33 cellular contexts compared by ENCODE assay signal in genomic region chr3:93867425-93867824, GRCh38.
DNase-seq lines count a peak whose midpoint lies in the region; ATAC-seq, FAIRE-seq and TF ChIP-seq lines count a peak whose summit lies in the region.
"Had no signal": no experiment of that assay in that cellular context is flagged by ENCODE, and none has a peak within 500 bp of the region (broad histone marks: within the 10 kb centered on the region; RNA-seq: fewer than 3 reads in every experiment).

No MANE protein-coding gene starts in this region.

- H3K27ac ChIP-seq in Panc1 (ENCODE audit: low read length): no peak overlapping the region
- H3K27ac ChIP-seq in foreskin keratinocyte: no peak overlapping the region
- H3K27ac ChIP-seq in GM23248: no peak overlapping the region
- no peak overlapping the region for H3K27ac ChIP-seq in HepG2 (ENCODE audit: extremely low read length, insufficient read depth, low read length)
- H3K27ac ChIP-seq: brain microvascular endothelial cell, dorsolateral prefrontal cortex, pancreas, right atrium auricular region, SJCRH30, upper lobe of right lung had no signal

- H3F3A ChIP-seq in GM23248 (ENCODE audit: insufficient read depth): no peaks in the 10 kb centered on the region

- no peaks in the 10 kb centered on the region for H3K36me3 ChIP-seq in Panc1 (ENCODE audit: control insufficient read depth, insufficient read depth, low read length)
- H3K36me3 ChIP-seq in GM23248 (ENCODE audit: low read depth): no peaks in the 10 kb centered on the region
- no peaks in the 10 kb centered on the region for H3K36me3 ChIP-seq in HepG2 (replicated peaks in 1 of 2; ENCODE audit: control insufficient read depth in 1 of 2, insufficient read depth in 2 of 2, low read length in 2 of 2)
- H3K36me3 ChIP-seq: brain microvascular endothelial cell, pancreas, right atrium auricular region, SJCRH30, upper lobe of right lung had no signal

- no peak for TF ChIP-seq RAD21 in HepG2 (CRISPR knock-in tag; IDR thresholded peaks at IDR 0.05)

- H3K4me1 ChIP-seq in Panc1 (ENCODE audit: control insufficient read depth, insufficient read depth, low read length) (no peaks in the 10 kb centered on the region), foreskin keratinocyte (no peaks in the 10 kb centered on the region), GM23248 (ENCODE audit: insufficient read depth) (no peaks in the 10 kb centered on the region), HepG2 (ENCODE audit: insufficient read depth, low read length) (no peaks in the 10 kb centered on the region)
- H3K4me1 ChIP-seq: pancreas, right atrium auricular region, SJCRH30, upper lobe of right lung had no signal

- H3K9ac ChIP-seq in GM23248 (no peak overlapping the region), HepG2 (ENCODE audit: insufficient read depth, low read depth, low read length) (no peak overlapping the region)

- intact Hi-C loops in Panc1 (cut with micrococcal nuclease; ENCODE audit: unreplicated experiment) (no loop called here), HepG2 (cut with micrococcal nuclease; ENCODE audit: unreplicated experiment) (no loop called here)

- H3K27me3 ChIP-seq in Panc1 (ENCODE audit: control insufficient read depth, insufficient read depth, low read length) (no peaks in the 10 kb centered on the region), foreskin keratinocyte (no peaks in the 10 kb centered on the region), GM23248 (replicated peaks; ENCODE audit: insufficient read depth) (no peaks in the 10 kb centered on the region), HepG2 (ENCODE audit: control insufficient read depth in 1 of 2, insufficient read depth in 2 of 2, low read length in 2 of 2) (no peaks in the 10 kb centered on the region)
- H3K27me3 ChIP-seq: brain microvascular endothelial cell, dorsolateral prefrontal cortex, pancreas, upper lobe of right lung had no signal

- ATAC-seq in Panc1: no peak
- ATAC-seq in foreskin keratinocyte: no peak
- ATAC-seq in HepG2: no peak
- ATAC-seq: activated naive CD4-positive, alpha-beta T cell treated with anti-CD3 and anti-CD28 coated beads, Interleukin-2, amount 50 U/mL, for 72 hours; left colon; pancreas; T-cell; upper lobe of right lung had no signal

- TF ChIP-seq POLR2A in HepG2 (IDR thresholded peaks at IDR 0.05; ENCODE audit: insufficient read depth in 1 of 2, low read depth in 2 of 2, low read length in 2 of 2): no peak

- in situ Hi-C loops in ACHN (cut with HindIII; ENCODE audit: low pct_ligation_motif_present, low pct_unique_long_range_greater_than_20kb, low sequenced_read_pairs) (no loop called here), Panc1 (cut with HindIII; ENCODE audit: low pct_unique_long_range_greater_than_20kb, low sequenced_read_pairs) (no loop called here), GM23248 (cut with MboI) (no loop called here), HepG2 (cut with HindIII; ENCODE audit: extremely low pct_ligation_motif_present, low pct_unique_long_range_greater_than_20kb) (no loop called here)

- POLR2A ChIA-PET in Panc1 (lab: Charles Lee): no interaction called here
- POLR2A ChIA-PET in HepG2 (lab: Yijun Ruan, JAX): no interaction called here

- H3K4me2 ChIP-seq in GM23248 (ENCODE audit: unreplicated experiment) (no peak overlapping the region), HepG2 (ENCODE audit: low read depth, low read length) (no peak overlapping the region)
- H3K4me2 ChIP-seq: smooth muscle cell had no signal

- H3K79me2 ChIP-seq in GM23248 (ENCODE audit: insufficient read depth) (no peaks in the 10 kb centered on the region), HepG2 (ENCODE audit: insufficient read depth, low read length) (no peaks in the 10 kb centered on the region)

- H2AFZ ChIP-seq in GM23248 (no peak overlapping the region), HepG2 (ENCODE audit: low read length) (no peak overlapping the region)

- H4K20me1 ChIP-seq in GM23248 (ENCODE audit: insufficient read depth): no peaks in the 10 kb centered on the region
- H4K20me1 ChIP-seq in HepG2 (ENCODE audit: insufficient read depth, low read length): no peaks in the 10 kb centered on the region

- H3K4me3 ChIP-seq in Panc1 (ENCODE audit: low read depth in 2 of 2, low read length in 2 of 2) (no peak overlapping the region), GM23248 (no peak overlapping the region), HepG2 (replicated peaks in 1 of 3; ENCODE audit: insufficient read depth in 1 of 3, low read depth in 2 of 3, low read length in 3 of 3) (no peak overlapping the region)
- H3K4me3 ChIP-seq: dorsolateral prefrontal cortex, pancreas, right atrium auricular region, SJCRH30, smooth muscle cell, upper lobe of right lung had no signal

- FAIRE-seq in HepG2 (lab: Jason Lieb, UNC): no peak
- FAIRE-seq: A204.1, GM18507, pancreas had no signal

- TF ChIP-seq CTCF in Panc1 (IDR thresholded peaks at IDR 0.05) (peak; percentile 23; the same call in 1 of the 2 replicates), foreskin keratinocyte (conservative IDR thresholded peaks at IDR 0.05) (peak; percentile 10), HepG2 (CRISPR knock-in tag; IDR thresholded peaks at IDR 0.05) (no peak)

- peak; percentile 8 for DNase-seq in ACHN
- DNase-seq in HuH-7 (ENCODE audit: low spot score): peak; percentile 9
- no peak for DNase-seq in Panc1 (ENCODE audit: low read depth, low spot score)
- DNase-seq in foreskin keratinocyte: no peak
- DNase-seq in DMS153 treated with DMSO at 0.1 percent for 48 hours (lab: John Stamatoyannopoulos, UW; ENCODE audit: unreplicated experiment): no peak
- no peak for DNase-seq in NCI-H1105 treated with DMSO at 0.1 percent for 48 hours (lab: John Stamatoyannopoulos, UW)
- DNase-seq in GM23248: no peak
- DNase-seq in HepG2 (ENCODE audit: low spot score): no peak
- DNase-seq: activated B cell treated with CpG ODN at 0.5 μM for 24 hours; activated CD4-positive, alpha-beta T cell treated with anti-CD3 and anti-CD28 coated beads, Interleukin-2, amount 50 U/mL, for 1 hour; activated effector memory CD4-positive, alpha-beta T cell treated with Interleukin-2 at 50 U/mL for 16 hours; activated T-cell treated with anti-CD3 and anti-CD28 coated beads, Interleukin-2, amount 50 U/mL, for 1 hour; amygdala; brain microvascular endothelial cell; CD8-positive, alpha-beta memory T cell; dorsolateral prefrontal cortex; hippocampal formation; KG1; left colon; NCI-H1436 treated with DMSO at 0.1 percent for 48 hours; NCI-H2107; NCI-H748 treated with DMSO at 0.1 percent for 48 hours; nephron progenitor cell; pancreas; stimulated activated naive CD4-positive, alpha-beta T cell treated with Interleukin-2 at 50 U/mL for 16 hours; T-cell; upper lobe of right lung had no signal

- BruUV-seq in Panc1 (replicated peaks; lab: Mats Ljungman, UMichigan) (no TSS peak), HepG2 (replicated peaks; lab: Mats Ljungman, UMichigan) (no TSS peak)

- TF ChIP-seq EP300 in HepG2 (IDR thresholded peaks at IDR 0.05; ENCODE audit: low read depth in 2 of 2, low read length in 2 of 2) (no peak), HepG2 (CRISPR knock-in tag; IDR thresholded peaks at IDR 0.05; ENCODE audit: borderline replicate concordance) (no peak)

- CTCF ChIA-PET in Panc1 (lab: Charles Lee) (interaction anchor here (0.7 kb wide), 1 partner anchor 1524 kb away, joined by 5 read pairs; no protein-coding TSS in a partner anchor), HepG2 (lab: Yijun Ruan, JAX; ENCODE audit: low intra/inter-chr PET ratio, low total read pairs) (no interaction called here)

- H3K9me2 ChIP-seq in GM23248 (ENCODE audit: insufficient read depth): no peaks in the 10 kb centered on the region

- H3K9me3 ChIP-seq in Panc1 (ENCODE audit: control insufficient read depth, insufficient read depth, low read depth, low read length): no peaks in the 10 kb centered on the region
- no peaks in the 10 kb centered on the region for H3K9me3 ChIP-seq in GM23248 (ENCODE audit: low read depth)
- H3K9me3 ChIP-seq in HepG2 (ENCODE audit: low read length): no peaks in the 10 kb centered on the region
- H3K9me3 ChIP-seq: pancreas, right atrium auricular region, upper lobe of right lung had no signal

TF ChIP-seq in HepG2, 621 proteins besides CTCF, POLR2A, EP300 and RAD21 (continues in another document):
- TF ChIP-seq ZNF282 (IDR thresholded peaks at IDR 0.05; ENCODE audit: partially characterized antibody) (no peak), ARID3A (IDR thresholded peaks at IDR 0.05; ENCODE audit: low read depth, low read length) (no peak), RARA (CRISPR knock-in tag; IDR thresholded peaks at IDR 0.05) (no peak), HINFP (CRISPR knock-in tag; IDR thresholded peaks at IDR 0.05; ENCODE audit: low read depth) (no peak), SMARCE1 (IDR thresholded peaks at IDR 0.05; ENCODE audit: borderline replicate concordance) (no peak), JUND (CRISPR knock-in tag; IDR thresholded peaks at IDR 0.05) (no peak), KLF12 (CRISPR knock-in tag; IDR thresholded peaks at IDR 0.05; ENCODE audit: borderline replicate concordance) (no peak)

Comparison
In these comparisons a context has a peak if more than half of its experiments do, and no peak if none do; other contexts are left out.
1. DNase-seq: peak in ACHN (single experiment) and HuH-7 (single experiment); none in Panc1 (single experiment), foreskin keratinocyte (0 of 2), DMS153 treated with DMSO at 0.1 percent for 48 hours (single experiment), NCI-H1105 treated with DMSO at 0.1 percent for 48 hours (single experiment), GM23248 (single experiment) and HepG2 (single experiment).